In genomic region chr1:46337409-46337808, GRCh38 we compare ENCODE assay signal across 1 cellular context. TPM values are rescaled to one million over a fixed set of nuclear protein-coding genes. Genes with fewer than 3 reads are reported as not detected.
"Had no signal": no experiment of that assay in that cellular context is flagged by ENCODE, and none has a peak within 500 bp of the region (broad histone marks: within the 10 kb centered on the region; RNA-seq: fewer than 3 reads in every experiment).

No MANE protein-coding gene starts in this region.

RNA-seq across cellular contexts. Expression of gene FAAH, which starts 56.7 kb away (rescaled TPM):
- total RNA-seq: G401 had no signal
